1 cellular context compared by ENCODE assay signal in genomic region chr19:51712461-51713081, GRCh38.
TF ChIP-seq lines count a peak whose summit lies in the region.

No MANE protein-coding gene starts in this region.

TF ChIP-seq in WTC11, 78 proteins besides CTCF, POLR2A, EP300 and RAD21 (continued from another document):
- TF ChIP-seq FOXP4 (CRISPR knock-in tag; IDR thresholded peaks at IDR 0.05) (no peak), ZNF121 (CRISPR knock-in tag; IDR thresholded peaks at IDR 0.05) (no peak), JAZF1 (CRISPR knock-in tag; IDR thresholded peaks at IDR 0.05) (no peak), AFF4 (CRISPR knock-in tag; IDR thresholded peaks at IDR 0.05; ENCODE audit: borderline replicate concordance) (no peak), NFE2L1 (CRISPR knock-in tag; IDR thresholded peaks at IDR 0.05) (no peak), NR3C1 (CRISPR knock-in tag; conservative IDR thresholded peaks at IDR 0.05; ENCODE audit: low read depth) (no peak), ARID4B (CRISPR knock-in tag; IDR thresholded peaks at IDR 0.05; ENCODE audit: borderline replicate concordance) (no peak), HMGA2 (CRISPR knock-in tag; IDR thresholded peaks at IDR 0.05) (no peak), ATF3 (CRISPR knock-in tag; conservative IDR thresholded peaks at IDR 0.05) (no peak), NR2C2 (CRISPR knock-in tag; IDR thresholded peaks at IDR 0.05) (no peak), ATF2 (CRISPR knock-in tag; IDR thresholded peaks at IDR 0.05; ENCODE audit: borderline replicate concordance, low read depth) (no peak), MLX (CRISPR knock-in tag; IDR thresholded peaks at IDR 0.05) (no peak), ETV6 (CRISPR knock-in tag; IDR thresholded peaks at IDR 0.05) (no peak)
